Comparison of ENCODE assay signal across 1 cellular context in the genomic region with DNA sequence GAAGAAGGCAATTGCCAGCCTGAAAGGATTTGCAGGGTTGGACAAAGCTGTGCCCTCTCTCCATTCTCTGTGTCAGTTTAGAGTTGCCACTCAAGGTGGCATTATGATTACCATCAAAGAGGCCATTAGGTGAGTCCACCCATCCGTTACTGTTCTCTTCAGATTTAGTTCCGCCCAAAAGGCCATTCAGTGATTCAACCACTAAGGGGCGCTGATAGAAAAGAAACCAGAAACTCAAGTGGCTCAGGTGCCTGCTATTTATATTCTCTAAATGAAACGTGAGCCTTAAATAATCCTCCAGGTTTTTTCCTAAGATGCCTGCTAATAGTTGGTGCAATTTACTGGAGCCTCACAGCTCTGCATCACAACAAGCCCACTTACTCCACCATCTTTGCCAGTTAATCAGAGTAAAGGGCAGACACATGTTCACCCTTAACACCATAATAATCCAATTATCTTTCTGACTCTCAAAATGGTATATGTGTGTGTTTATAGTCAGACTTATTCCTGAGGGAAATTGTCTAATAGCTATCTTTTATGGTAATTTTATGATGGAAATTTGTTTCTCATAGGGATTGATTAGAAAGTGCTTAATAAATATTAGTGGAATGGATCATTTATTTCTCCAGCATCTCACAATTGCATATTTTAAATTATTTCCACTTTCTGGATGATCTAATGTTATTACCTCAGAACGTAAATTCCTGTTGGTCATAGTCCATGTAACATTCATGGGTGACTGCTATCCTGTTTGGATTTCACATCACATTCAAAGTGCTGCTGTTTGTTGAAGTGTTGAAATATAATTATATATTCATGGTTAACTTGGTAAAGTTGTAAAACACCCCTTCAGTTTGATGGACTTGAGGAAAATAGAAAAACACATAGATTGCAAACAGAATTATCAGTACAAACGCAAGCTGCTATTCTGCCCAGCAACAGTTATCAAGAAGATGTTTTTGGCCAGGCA.
TF ChIP-seq lines count a peak whose summit lies in the region.

No MANE protein-coding gene starts in this region.

TF ChIP-seq in GM23338, 12 proteins besides CTCF, POLR2A, EP300 and RAD21 (continued from another document):
- TF ChIP-seq, protein P1, sequence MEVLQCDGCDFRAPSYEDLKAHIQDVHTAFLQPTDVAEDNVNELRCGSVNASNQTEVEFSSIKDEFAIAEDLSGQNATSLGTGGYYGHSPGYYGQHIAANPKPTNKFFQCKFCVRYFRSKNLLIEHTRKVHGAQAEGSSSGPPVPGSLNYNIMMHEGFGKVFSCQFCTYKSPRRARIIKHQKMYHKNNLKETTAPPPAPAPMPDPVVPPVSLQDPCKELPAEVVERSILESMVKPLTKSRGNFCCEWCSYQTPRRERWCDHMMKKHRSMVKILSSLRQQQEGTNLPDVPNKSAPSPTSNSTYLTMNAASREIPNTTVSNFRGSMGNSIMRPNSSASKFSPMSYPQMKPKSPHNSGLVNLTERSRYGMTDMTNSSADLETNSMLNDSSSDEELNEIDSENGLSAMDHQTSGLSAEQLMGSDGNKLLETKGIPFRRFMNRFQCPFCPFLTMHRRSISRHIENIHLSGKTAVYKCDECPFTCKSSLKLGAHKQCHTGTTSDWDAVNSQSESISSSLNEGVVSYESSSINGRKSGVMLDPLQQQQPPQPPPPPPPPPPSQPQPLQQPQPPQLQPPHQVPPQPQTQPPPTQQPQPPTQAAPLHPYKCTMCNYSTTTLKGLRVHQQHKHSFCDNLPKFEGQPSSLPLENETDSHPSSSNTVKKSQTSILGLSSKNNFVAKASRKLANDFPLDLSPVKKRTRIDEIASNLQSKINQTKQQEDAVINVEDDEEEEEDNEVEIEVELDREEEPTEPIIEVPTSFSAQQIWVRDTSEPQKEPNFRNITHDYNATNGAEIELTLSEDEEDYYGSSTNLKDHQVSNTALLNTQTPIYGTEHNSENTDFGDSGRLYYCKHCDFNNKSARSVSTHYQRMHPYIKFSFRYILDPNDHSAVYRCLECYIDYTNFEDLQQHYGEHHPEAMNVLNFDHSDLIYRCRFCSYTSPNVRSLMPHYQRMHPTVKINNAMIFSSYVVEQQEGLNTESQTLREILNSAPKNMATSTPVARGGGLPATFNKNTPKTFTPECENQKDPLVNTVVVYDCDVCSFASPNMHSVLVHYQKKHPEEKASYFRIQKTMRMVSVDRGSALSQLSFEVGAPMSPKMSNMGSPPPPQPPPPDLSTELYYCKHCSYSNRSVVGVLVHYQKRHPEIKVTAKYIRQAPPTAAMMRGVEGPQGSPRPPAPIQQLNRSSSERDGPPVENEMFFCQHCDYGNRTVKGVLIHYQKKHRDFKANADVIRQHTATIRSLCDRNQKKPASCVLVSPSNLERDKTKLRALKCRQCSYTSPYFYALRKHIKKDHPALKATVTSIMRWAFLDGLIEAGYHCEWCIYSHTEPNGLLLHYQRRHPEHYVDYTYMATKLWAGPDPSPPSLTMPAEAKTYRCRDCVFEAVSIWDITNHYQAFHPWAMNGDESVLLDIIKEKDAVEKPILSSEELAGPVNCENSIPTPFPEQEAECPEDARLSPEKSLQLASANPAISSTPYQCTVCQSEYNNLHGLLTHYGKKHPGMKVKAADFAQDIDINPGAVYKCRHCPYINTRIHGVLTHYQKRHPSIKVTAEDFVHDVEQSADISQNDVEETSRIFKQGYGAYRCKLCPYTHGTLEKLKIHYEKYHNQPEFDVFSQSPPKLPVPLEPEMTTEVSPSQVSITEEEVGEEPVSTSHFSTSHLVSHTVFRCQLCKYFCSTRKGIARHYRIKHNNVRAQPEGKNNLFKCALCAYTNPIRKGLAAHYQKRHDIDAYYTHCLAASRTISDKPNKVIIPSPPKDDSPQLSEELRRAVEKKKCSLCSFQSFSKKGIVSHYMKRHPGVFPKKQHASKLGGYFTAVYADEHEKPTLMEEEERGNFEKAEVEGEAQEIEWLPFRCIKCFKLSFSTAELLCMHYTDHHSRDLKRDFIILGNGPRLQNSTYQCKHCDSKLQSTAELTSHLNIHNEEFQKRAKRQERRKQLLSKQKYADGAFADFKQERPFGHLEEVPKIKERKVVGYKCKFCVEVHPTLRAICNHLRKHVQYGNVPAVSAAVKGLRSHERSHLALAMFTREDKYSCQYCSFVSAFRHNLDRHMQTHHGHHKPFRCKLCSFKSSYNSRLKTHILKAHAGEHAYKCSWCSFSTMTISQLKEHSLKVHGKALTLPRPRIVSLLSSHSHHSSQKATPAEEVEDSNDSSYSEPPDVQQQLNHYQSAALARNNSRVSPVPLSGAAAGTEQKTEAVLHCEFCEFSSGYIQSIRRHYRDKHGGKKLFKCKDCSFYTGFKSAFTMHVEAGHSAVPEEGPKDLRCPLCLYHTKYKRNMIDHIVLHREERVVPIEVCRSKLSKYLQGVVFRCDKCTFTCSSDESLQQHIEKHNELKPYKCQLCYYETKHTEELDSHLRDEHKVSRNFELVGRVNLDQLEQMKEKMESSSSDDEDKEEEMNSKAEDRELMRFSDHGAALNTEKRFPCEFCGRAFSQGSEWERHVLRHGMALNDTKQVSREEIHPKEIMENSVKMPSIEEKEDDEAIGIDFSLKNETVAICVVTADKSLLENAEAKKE (CRISPR knock-in tag; IDR thresholded peaks at IDR 0.05): no peak
